Comparison of ENCODE assay signal across 24 cellular contexts in the genomic region with DNA sequence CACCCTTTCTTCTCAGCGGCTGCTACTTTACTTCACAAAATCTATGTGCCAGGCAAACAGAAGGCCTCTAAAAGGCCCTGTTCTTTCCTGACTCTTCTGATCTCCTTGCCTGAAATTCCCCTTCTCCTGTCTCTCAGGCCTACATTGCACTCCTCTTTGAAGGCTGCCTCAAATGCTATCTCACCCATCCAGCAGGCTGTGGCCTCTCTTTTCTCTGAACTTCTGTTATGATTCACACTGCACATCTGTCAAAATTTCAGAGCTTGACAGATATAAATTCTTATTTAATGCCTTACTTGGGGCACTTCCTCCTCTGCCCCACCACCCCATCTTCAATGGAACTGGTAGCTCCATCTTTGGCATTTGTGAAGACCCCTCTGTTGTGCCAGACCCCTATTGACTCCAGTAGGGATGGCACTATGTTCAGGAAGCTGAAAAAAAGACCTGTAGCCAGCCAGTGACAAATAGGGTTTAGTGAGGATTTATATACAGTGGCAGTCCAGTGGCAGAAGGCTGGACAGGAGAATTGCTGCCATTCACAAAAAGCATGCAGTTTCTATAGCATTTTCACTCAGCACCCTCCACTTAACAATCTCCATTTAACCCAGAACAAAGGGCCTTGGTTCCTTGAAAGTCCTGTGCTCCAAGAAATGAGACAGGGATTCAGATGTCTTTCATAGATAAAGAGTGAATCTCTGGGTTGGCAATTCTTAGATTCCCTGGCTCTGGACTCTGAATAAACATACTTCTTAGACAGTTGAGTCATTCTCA.
"Had no signal": no experiment of that assay in that cellular context is flagged by ENCODE, and none has a peak within 500 bp of the region (broad histone marks: within the 10 kb centered on the region; RNA-seq: fewer than 3 reads in every experiment).

No MANE protein-coding gene starts in this region.

- DNase-seq: activated B cell treated with CpG ODN at 0.5 μM for 24 hours; activated CD4-positive, alpha-beta T cell treated with anti-CD3 and anti-CD28 coated beads for 1 hour; activated CD4-positive, alpha-beta T cell treated with anti-CD3 and anti-CD28 coated beads, Interleukin-2, amount 10 ng/mL, durations not matched to agents 24 days and 14 days; activated CD4-positive, alpha-beta T cell treated with anti-CD3 and anti-CD28 coated beads, Interleukin-2, amount 50 U/mL, for 48 hours; activated CD8-positive, alpha-beta memory T cell treated with anti-CD3 and anti-CD28 coated beads, Interleukin-2, amount 10 ng/mL, durations not matched to agents 7 days and 5 days; activated effector memory CD4-positive, alpha-beta T cell treated with Interleukin-2 at 50 U/mL for 16 hours; activated naive CD4-positive, alpha-beta T cell treated with Interleukin-2 at 50 U/mL for 16 hours; activated T-cell treated with anti-CD3 and anti-CD28 coated beads, Interleukin-2, amount 50 U/mL, for 24 hours; amygdala; Karpas-422; NCI-H1048; NCI-H146; NCI-H2029; NCI-H2107; NCI-H510A treated with DMSO at 0.1 percent for 48 hours; PC-9; SIG-M5; T-cell; T-helper 2 cell; T1000 had no signal

- H3K4me3 Mint-ChIP-seq: activated B cell treated with CpG ODN at 0.5 μM for 24 hours; activated CD4-positive, alpha-beta T cell treated with anti-CD3 and anti-CD28 coated beads, Interleukin-2, amount 10 ng/mL, durations not matched to agents 24 days and 14 days; activated CD8-positive, alpha-beta memory T cell treated with anti-CD3 and anti-CD28 coated beads, Interleukin-2, amount 10 ng/mL, durations not matched to agents 7 days and 5 days; activated naive CD8-positive, alpha-beta T cell; activated T-cell treated with anti-CD3 and anti-CD28 coated beads, Interleukin-2, amount 50 U/mL, for 24 hours; activated T-helper 1 cell treated with anti-CD3 and anti-CD28 coated beads, Interleukin-12 subunit alpha, Interleukin-12 subunit beta, Interleukin-2, Interleukin-4 antibody, amounts not matched to agents 30 ng/mL and 10 ng/mL and 1 ng/mL, durations not matched to agents 14 hours and 24 hours and 36 hours; brain; central memory CD8-positive, alpha-beta T cell; T-cell had no signal

- H3K27me3 Mint-ChIP-seq: activated B cell treated with CpG ODN at 0.5 μM for 24 hours; activated CD4-positive, alpha-beta T cell treated with anti-CD3 and anti-CD28 coated beads, Interleukin-2, amount 10 ng/mL, durations not matched to agents 24 days and 14 days; activated CD8-positive, alpha-beta memory T cell treated with anti-CD3 and anti-CD28 coated beads, Interleukin-2, amount 10 ng/mL, durations not matched to agents 7 days and 5 days; activated naive CD8-positive, alpha-beta T cell; activated T-cell treated with anti-CD3 and anti-CD28 coated beads, Interleukin-2, amount 50 U/mL, for 24 hours; brain; central memory CD8-positive, alpha-beta T cell; T-cell had no signal

- H3K27ac Mint-ChIP-seq: activated B cell treated with CpG ODN at 0.5 μM for 24 hours; activated CD4-positive, alpha-beta T cell treated with anti-CD3 and anti-CD28 coated beads, Interleukin-2, amount 10 ng/mL, durations not matched to agents 24 days and 14 days; activated CD8-positive, alpha-beta memory T cell treated with anti-CD3 and anti-CD28 coated beads, Interleukin-2, amount 10 ng/mL, durations not matched to agents 7 days and 5 days; activated naive CD8-positive, alpha-beta T cell; activated T-cell treated with anti-CD3 and anti-CD28 coated beads, Interleukin-2, amount 50 U/mL, for 24 hours; activated T-helper 1 cell treated with anti-CD3 and anti-CD28 coated beads, Interleukin-12 subunit alpha, Interleukin-12 subunit beta, Interleukin-2, Interleukin-4 antibody, amounts not matched to agents 30 ng/mL and 10 ng/mL and 1 ng/mL, durations not matched to agents 14 hours and 24 hours and 36 hours; brain; T-cell had no signal

- H3K36me3 Mint-ChIP-seq: activated CD8-positive, alpha-beta memory T cell treated with anti-CD3 and anti-CD28 coated beads, Interleukin-2, amount 10 ng/mL, durations not matched to agents 7 days and 5 days; activated naive CD8-positive, alpha-beta T cell; brain; T-cell had no signal

- H3K4me1 Mint-ChIP-seq: activated CD4-positive, alpha-beta T cell treated with anti-CD3 and anti-CD28 coated beads, Interleukin-2, amount 10 ng/mL, durations not matched to agents 24 days and 14 days; activated CD8-positive, alpha-beta memory T cell treated with anti-CD3 and anti-CD28 coated beads, Interleukin-2, amount 10 ng/mL, durations not matched to agents 7 days and 5 days; central memory CD8-positive, alpha-beta T cell; T-cell had no signal

- H3K9me3 Mint-ChIP-seq: activated B cell treated with CpG ODN at 0.5 μM for 24 hours; activated T-cell treated with anti-CD3 and anti-CD28 coated beads, Interleukin-2, amount 50 U/mL, for 24 hours had no signal

- ATAC-seq: activated CD8-positive, alpha-beta memory T cell treated with anti-CD3 and anti-CD28 coated beads, Interleukin-2, amount 10 ng/mL, durations not matched to agents 7 days and 5 days; T-cell had no signal
